In the genomic region with DNA sequence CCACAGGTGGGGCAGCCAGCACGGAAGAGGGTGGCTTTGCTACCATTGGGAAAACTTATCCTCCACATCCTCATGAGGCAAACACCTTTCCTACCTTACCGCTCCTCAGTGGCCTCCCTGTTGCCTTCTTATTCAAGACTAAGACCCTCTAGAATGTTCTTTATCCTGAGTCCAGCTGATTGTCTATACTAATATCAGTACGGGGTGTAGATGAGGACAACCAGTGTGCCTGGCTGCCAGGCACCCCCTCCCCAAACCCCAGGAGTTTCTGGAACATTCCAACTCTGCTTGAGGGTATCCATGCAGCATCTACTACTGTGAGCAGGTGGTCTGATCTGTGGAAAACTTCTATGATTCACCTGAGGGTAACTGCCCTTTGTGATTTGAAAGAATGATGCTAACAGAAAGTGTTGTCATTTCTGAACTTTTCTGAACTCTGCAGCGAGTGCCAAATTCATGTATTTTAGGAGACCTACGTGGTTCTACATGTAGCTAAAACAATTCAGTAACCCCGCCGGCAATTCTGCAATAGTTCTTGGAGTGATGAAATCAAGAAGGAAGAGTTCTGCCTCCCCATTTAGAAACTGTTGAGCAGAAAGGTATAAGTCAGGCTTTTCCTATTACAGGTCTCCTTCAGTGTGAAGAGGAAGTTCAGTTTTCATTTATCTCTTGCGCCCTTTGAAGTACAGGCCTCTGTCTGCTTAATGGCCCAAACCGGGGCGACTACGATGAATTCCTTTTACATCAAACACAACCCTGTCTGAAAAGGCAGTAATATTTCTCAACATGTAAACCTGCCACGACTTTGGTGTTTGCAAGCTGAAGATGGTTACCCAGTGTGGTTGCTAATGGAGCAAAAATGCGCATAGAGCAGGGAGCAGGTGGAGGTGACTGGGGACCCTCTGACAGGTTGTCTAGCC, we compare ENCODE assay signal across 11 cellular contexts.
DNase-seq lines count a peak whose midpoint lies in the region; ATAC-seq and TF ChIP-seq lines count a peak whose summit lies in the region.
"Had no signal": no experiment of that assay in that cellular context is flagged by ENCODE, and none has a peak within 500 bp of the region (broad histone marks: within the 10 kb centered on the region; RNA-seq: fewer than 3 reads in every experiment).

No MANE protein-coding gene starts in this region.

- intact Hi-C loops in activated CD4-positive, alpha-beta T cell treated with anti-CD3 and anti-CD28 coated beads for 36 hours (cut with DNase I, micrococcal nuclease): loop anchor here (1.0 to 5.0 kb wide), 11 partner anchors 15 to 389 kb away; no protein-coding TSS in a partner anchor
- intact Hi-C loops in activated T-helper 2 cell treated with anti-CD3 and anti-CD28 coated beads, Interferon-gamma antibody, Interleukin-2, Interleukin-4, amounts not matched to agents 10 μg/mL and 5 μg/mL and 100 μg/mL, durations not matched to agents 14 hours and 24 hours and 36 hours (cut with micrococcal nuclease): loop anchor here (1.0 to 5.0 kb wide), 7 partner anchors 15 to 375 kb away; no protein-coding TSS in a partner anchor
- intact Hi-C loops in dorsolateral prefrontal cortex (cut with DNase I): no loop called here

- H3K4me3 ChIP-seq in smooth muscle cell: no peak overlapping the region
- H3K4me3 ChIP-seq in GM23248: no peak overlapping the region
- H3K4me3 ChIP-seq in dorsolateral prefrontal cortex: no peak overlapping the region

- peaks cover 25% of the 10 kb centered on the region for H3K36me3 Mint-ChIP-seq in activated CD4-positive, alpha-beta T cell treated with anti-CD3 and anti-CD28 coated beads for 36 hours (ENCODE audit: low read depth)
- H3K36me3 Mint-ChIP-seq in activated T-helper 2 cell treated with anti-CD3 and anti-CD28 coated beads, Interferon-gamma antibody, Interleukin-2, Interleukin-4, amounts not matched to agents 10 μg/mL and 5 μg/mL and 100 μg/mL, durations not matched to agents 14 hours and 24 hours and 36 hours (ENCODE audit: low read depth): peaks cover 71% of the 10 kb centered on the region

- TF ChIP-seq CTCF in smooth muscle cell (IDR thresholded peaks at IDR 0.05; ENCODE audit: borderline replicate concordance, insufficient read depth, poor library complexity, severe bottlenecking): no peak
- TF ChIP-seq CTCF in dorsolateral prefrontal cortex (IDR thresholded peaks at IDR 0.05 in 54 of 56, conservative IDR thresholded peaks at IDR 0.05 in 2 of 56; ENCODE audit: low read depth in 1 of 56, partially characterized antibody in 56 of 56): no peak

- peaks cover 46% of the 10 kb centered on the region for H4K20me1 ChIP-seq in smooth muscle cell (ENCODE audit: low read depth)
- no peaks in the 10 kb centered on the region for H4K20me1 ChIP-seq in GM23248 (ENCODE audit: insufficient read depth)

- DNase-seq in activated CD4-positive, alpha-beta T cell treated with anti-CD3 and anti-CD28 coated beads for 36 hours: peak; percentile 78
- DNase-seq in activated CD4-positive, alpha-beta T cell treated with anti-CD3 and anti-CD28 coated beads for 4 hours: no peak
- DNase-seq in NOMO-1 treated with DMSO at 0.1 percent for 48 hours (lab: John Stamatoyannopoulos, UW; ENCODE audit: unreplicated experiment): peak; percentile 89
- DNase-seq in activated T-helper 2 cell treated with anti-CD3 and anti-CD28 coated beads, Interferon-gamma antibody, Interleukin-2, Interleukin-4, amounts not matched to agents 10 μg/mL and 5 μg/mL and 100 μg/mL, durations not matched to agents 14 hours and 24 hours and 36 hours (ENCODE audit: low spot score): no peak
- no peak for DNase-seq in smooth muscle cell (lab: John Stamatoyannopoulos, UW; ENCODE audit: unreplicated experiment)
- DNase-seq in GM23248: no peak
- DNase-seq in caudate nucleus (lab: John Stamatoyannopoulos, UW): no peak
- DNase-seq in dorsolateral prefrontal cortex: no peak
- DNase-seq: DMS 273 treated with DMSO at 0.1 percent for 48 hours, kidney, SK-N-SH had no signal

- no peaks in the 10 kb centered on the region for H3K27me3 Mint-ChIP-seq in activated CD4-positive, alpha-beta T cell treated with anti-CD3 and anti-CD28 coated beads for 36 hours
- H3K27me3 Mint-ChIP-seq in activated T-helper 2 cell treated with anti-CD3 and anti-CD28 coated beads, Interferon-gamma antibody, Interleukin-2, Interleukin-4, amounts not matched to agents 10 μg/mL and 5 μg/mL and 100 μg/mL, durations not matched to agents 14 hours and 24 hours and 36 hours (ENCODE audit: low read depth): no peaks in the 10 kb centered on the region

- H3K9me3 ChIP-seq in smooth muscle cell (replicated peaks; ENCODE audit: low read depth): no peaks in the 10 kb centered on the region
- no peaks in the 10 kb centered on the region for H3K9me3 ChIP-seq in GM23248 (ENCODE audit: low read depth)
- H3K9me3 ChIP-seq: SK-N-SH had no signal

- H3K36me3 ChIP-seq in smooth muscle cell (ENCODE audit: low read depth): no peaks in the 10 kb centered on the region
- H3K36me3 ChIP-seq in GM23248 (ENCODE audit: low read depth): no peaks in the 10 kb centered on the region

- 83% methylated on average over 13 of the region's 13 CpGs for WGBS in smooth muscle cell (ENCODE audit: low lambda C conversion rate)
- WGBS in GM23248 (ENCODE audit: low coverage in 1 of 2, low lambda C conversion rate in 2 of 2, missing lambda C conversion rate in 2 of 2), 2 experiments: 96 to 97% methylated on average over 13 of the region's 13 CpGs

- H3K4me1 ChIP-seq in smooth muscle cell (ENCODE audit: low read depth) (no peaks in the 10 kb centered on the region), GM23248 (ENCODE audit: insufficient read depth) (peaks cover 13% of the 10 kb centered on the region)

- H3K9me3 Mint-ChIP-seq in activated CD4-positive, alpha-beta T cell treated with anti-CD3 and anti-CD28 coated beads for 36 hours (ENCODE audit: low read depth): no peaks in the 10 kb centered on the region
- no peaks in the 10 kb centered on the region for H3K9me3 Mint-ChIP-seq in activated T-helper 2 cell treated with anti-CD3 and anti-CD28 coated beads, Interferon-gamma antibody, Interleukin-2, Interleukin-4, amounts not matched to agents 10 μg/mL and 5 μg/mL and 100 μg/mL, durations not matched to agents 14 hours and 24 hours and 36 hours

- in situ Hi-C loops in GM23248 (cut with MboI): no loop called here

- CTCF ChIA-PET in activated CD4-positive, alpha-beta T cell treated with anti-CD3 and anti-CD28 coated beads for 36 hours (lab: Charles Lee): interaction anchor here (0.6 to 2.2 kb wide), 11 partner anchors 15 to 80 kb away, joined by 3 to 14 read pairs (median 4); no protein-coding TSS in a partner anchor

- no peaks in the 10 kb centered on the region for H3F3A ChIP-seq in smooth muscle cell (ENCODE audit: low read depth)
- peaks cover 3% of the 10 kb centered on the region; the same call in 1 of the 2 replicates for H3F3A ChIP-seq in GM23248 (ENCODE audit: insufficient read depth)

- no peak overlapping the region for H2AFZ ChIP-seq in smooth muscle cell (ENCODE audit: low read depth)
- H2AFZ ChIP-seq in GM23248: no peak overlapping the region

- peaks cover 9% of the 10 kb centered on the region for H3K79me2 ChIP-seq in smooth muscle cell (ENCODE audit: low read depth)
- H3K79me2 ChIP-seq in GM23248 (ENCODE audit: insufficient read depth): no peaks in the 10 kb centered on the region

- H3K27me3 ChIP-seq in smooth muscle cell (ENCODE audit: low read depth) (no peaks in the 10 kb centered on the region), GM23248 (replicated peaks; ENCODE audit: insufficient read depth) (no peaks in the 10 kb centered on the region), dorsolateral prefrontal cortex (peaks cover 0 to 23% (median 0%) of the 10 kb centered on the region in 45 donors)

- POLR2A ChIA-PET in activated CD4-positive, alpha-beta T cell treated with anti-CD3 and anti-CD28 coated beads for 36 hours (lab: Charles Lee): interaction anchor here (0.5 to 2.1 kb wide), 13 partner anchors 15 to 120 kb away, joined by 3 to 16 read pairs (median 4); no protein-coding TSS in a partner anchor

- H3K9ac ChIP-seq in smooth muscle cell (ENCODE audit: low read depth) (peak overlapping the region; percentile 62), GM23248 (no peak overlapping the region)
- H3K9ac ChIP-seq: SK-N-SH had no signal

- peak overlapping the region; percentile 99 for H3K27ac Mint-ChIP-seq in activated CD4-positive, alpha-beta T cell treated with anti-CD3 and anti-CD28 coated beads for 36 hours
- H3K27ac Mint-ChIP-seq in activated T-helper 2 cell treated with anti-CD3 and anti-CD28 coated beads, Interferon-gamma antibody, Interleukin-2, Interleukin-4, amounts not matched to agents 10 μg/mL and 5 μg/mL and 100 μg/mL, durations not matched to agents 14 hours and 24 hours and 36 hours: peak overlapping the region; percentile 99

- H3K4me2 ChIP-seq in smooth muscle cell (no peak overlapping the region), GM23248 (ENCODE audit: unreplicated experiment) (no peak overlapping the region)
- H3K4me2 ChIP-seq: SK-N-SH had no signal

- ATAC-seq in activated CD4-positive, alpha-beta T cell treated with anti-CD3 and anti-CD28 coated beads for 36 hours: peak; percentile 62

- H3K27ac ChIP-seq in smooth muscle cell (ENCODE audit: low read depth): peak overlapping the region; percentile 91
- no peak overlapping the region for H3K27ac ChIP-seq in GM23248
- no peak overlapping the region for H3K27ac ChIP-seq in caudate nucleus (ENCODE audit: low read depth, low read length)
- H3K27ac ChIP-seq in dorsolateral prefrontal cortex: no peak overlapping the region

- H3K4me3 Mint-ChIP-seq in activated CD4-positive, alpha-beta T cell treated with anti-CD3 and anti-CD28 coated beads for 36 hours: peak overlapping the region; percentile 61
- H3K4me3 Mint-ChIP-seq in activated T-helper 2 cell treated with anti-CD3 and anti-CD28 coated beads, Interferon-gamma antibody, Interleukin-2, Interleukin-4, amounts not matched to agents 10 μg/mL and 5 μg/mL and 100 μg/mL, durations not matched to agents 14 hours and 24 hours and 36 hours (ENCODE audit: low read depth): peak overlapping the region; percentile 73

- peaks cover 91% of the 10 kb centered on the region for H3K4me1 Mint-ChIP-seq in activated CD4-positive, alpha-beta T cell treated with anti-CD3 and anti-CD28 coated beads for 36 hours
- peaks cover 82% of the 10 kb centered on the region for H3K4me1 Mint-ChIP-seq in activated T-helper 2 cell treated with anti-CD3 and anti-CD28 coated beads, Interferon-gamma antibody, Interleukin-2, Interleukin-4, amounts not matched to agents 10 μg/mL and 5 μg/mL and 100 μg/mL, durations not matched to agents 14 hours and 24 hours and 36 hours (ENCODE audit: low read depth)

- H3K9me2 ChIP-seq in GM23248 (ENCODE audit: insufficient read depth): no peaks in the 10 kb centered on the region
- H3K9me2 ChIP-seq: SK-N-SH had no signal

Comparison
In these comparisons a context has a peak if more than half of its experiments do, and no peak if none do; other contexts are left out.
1. DNase-seq: peak in activated CD4-positive, alpha-beta T cell treated with anti-CD3 and anti-CD28 coated beads for 36 hours (single experiment) and NOMO-1 treated with DMSO at 0.1 percent for 48 hours (single experiment); none in activated CD4-positive, alpha-beta T cell treated with anti-CD3 and anti-CD28 coated beads for 4 hours (0 of 2), activated T-helper 2 cell treated with anti-CD3 and anti-CD28 coated beads, Interferon-gamma antibody, Interleukin-2, Interleukin-4, amounts not matched to agents 10 μg/mL and 5 μg/mL and 100 μg/mL, durations not matched to agents 14 hours and 24 hours and 36 hours (single experiment), smooth muscle cell (single experiment), GM23248 (single experiment), caudate nucleus (0 of 61) and dorsolateral prefrontal cortex (0 of 10).
2. intact Hi-C loops: an anchor here in activated CD4-positive, alpha-beta T cell treated with anti-CD3 and anti-CD28 coated beads for 36 hours (1.0 to 5.0 kb wide) and activated T-helper 2 cell treated with anti-CD3 and anti-CD28 coated beads, Interferon-gamma antibody, Interleukin-2, Interleukin-4, amounts not matched to agents 10 μg/mL and 5 μg/mL and 100 μg/mL, durations not matched to agents 14 hours and 24 hours and 36 hours (1.0 to 5.0 kb wide); none called in dorsolateral prefrontal cortex.